8 cellular contexts compared by ENCODE assay signal in genomic region chr19:2478324-2478755, GRCh38. TPM values are rescaled to one million over a fixed set of nuclear protein-coding genes. Genes with fewer than 3 reads are reported as not detected.
A peak's percentile ranks its signal among the peaks of the same experiment; 100 is the strongest.
DNase-seq lines count a peak whose midpoint lies in the region; ATAC-seq and TF ChIP-seq lines count a peak whose summit lies in the region.

No MANE protein-coding gene starts in this region.

- DNase-seq in BE2C (peak; percentile 41), T-cell (peak in 33 of 34 experiments; percentile 26 to 71 (median 59))
- DNase-seq in central memory CD8-positive, alpha-beta T cell (ENCODE audit: low spot score in 2 of 2): peak; percentile 39 to 54
- DNase-seq in stimulated activated CD4-positive, alpha-beta T cell treated with anti-CD3 and anti-CD28 coated beads, Interleukin-4, amount 100 ng/mL, for 1 hour: peak; percentile 50

- CTCF ChIA-PET in T-cell (lab: Charles Lee): interaction anchor here in 1 of 2 donors (0.6 to 1.3 kb wide), 5 partner anchors 75 to 142 kb away, joined by 3 to 8 read pairs (median 5); no protein-coding TSS in a partner anchor

- TF ChIP-seq CTCF in BE2C (IDR thresholded peaks at IDR 0.05; ENCODE audit: low read depth, low read length): 0 out of 2 replicates have a peak, but pooled peaks have one; percentile 11

- H3K9ac ChIP-seq in HUES48 (ENCODE audit: low read depth, low read length): no peak overlapping the region

- H3K4me3 ChIP-seq in BE2C (ENCODE audit: low read depth, low read length): no peak overlapping the region
- peak overlapping the region; percentile 70 for H3K4me3 ChIP-seq in HUES48 (ENCODE audit: low read depth, low read length)

- no peaks in the 10 kb centered on the region for H3K9me3 ChIP-seq in BE2C
- H3K9me3 ChIP-seq in HUES48 (ENCODE audit: control insufficient read depth, insufficient read depth, low read length): no peaks in the 10 kb centered on the region

- H3K9me3 Mint-ChIP-seq in T-cell: peaks cover 0 to 5% (median 0%) of the 10 kb centered on the region in 3 donors
- H3K9me3 Mint-ChIP-seq in central memory CD8-positive, alpha-beta T cell: no peaks in the 10 kb centered on the region

- peak overlapping the region; percentile 96 to 99 for H3K27ac Mint-ChIP-seq in T-cell
- peak overlapping the region; percentile 98 for H3K27ac Mint-ChIP-seq in central memory CD8-positive, alpha-beta T cell (ENCODE audit: low read depth)

- H3K36me3 ChIP-seq in BE2C (no peaks in the 10 kb centered on the region), HUES48 (ENCODE audit: control insufficient read depth, insufficient read depth, low read length) (no peaks in the 10 kb centered on the region)

- H3K4me1 Mint-ChIP-seq in T-cell: peaks cover 11 to 33% (median 22%) of the 10 kb centered on the region in 3 donors
- peaks cover 33% of the 10 kb centered on the region for H3K4me1 Mint-ChIP-seq in central memory CD8-positive, alpha-beta T cell

- ATAC-seq in T-cell (replicated peaks in 1 of 4): peak in 3 of 4 experiments; percentile 5 to 8 (median 7)
- ATAC-seq in central memory CD8-positive, alpha-beta T cell (replicated peaks; ENCODE audit: extremely low read depth, poor library complexity, severe bottlenecking): peak; percentile 40
- no peak for ATAC-seq in HG03025 (IDR thresholded peaks at IDR 0.05; ENCODE audit: low FRiP score, unreplicated experiment)
- ATAC-seq in HG03520 (IDR thresholded peaks at IDR 0.05; ENCODE audit: unreplicated experiment): no peak

- no peaks in the 10 kb centered on the region for H3K27me3 Mint-ChIP-seq in T-cell
- no peaks in the 10 kb centered on the region for H3K27me3 Mint-ChIP-seq in central memory CD8-positive, alpha-beta T cell

- H3K36me3 Mint-ChIP-seq in T-cell: peaks cover 15% of the 10 kb centered on the region
- peaks cover 38% of the 10 kb centered on the region for H3K36me3 Mint-ChIP-seq in central memory CD8-positive, alpha-beta T cell (ENCODE audit: insufficient read depth)

- POLR2A ChIA-PET in T-cell (lab: Charles Lee): interaction anchor here (0.5 to 3.4 kb wide), 8 partner anchors 51 to 477 kb away, joined by 3 to 35 read pairs (median 4); partner anchors contain the start of genes THOP1 (in 1 of the 2) and TIMM13 (in 1 of the 2)

- H3K27me3 ChIP-seq in BE2C (peaks cover 15% of the 10 kb centered on the region), HUES48 (ENCODE audit: control insufficient read depth, insufficient read depth, low read length) (peaks cover 43% of the 10 kb centered on the region), layer of hippocampus (ENCODE audit: control insufficient read depth, insufficient read depth, low read length) (no peaks in the 10 kb centered on the region)

- H3K4me1 ChIP-seq in BE2C (no peaks in the 10 kb centered on the region), HUES48 (ENCODE audit: control insufficient read depth, insufficient read depth, low read length) (peaks cover 3% of the 10 kb centered on the region; the same call in 1 of the 2 replicates)

- H3K27ac ChIP-seq in HUES48 (ENCODE audit: low read depth, low read length) (peak overlapping the region; percentile 35), layer of hippocampus (ENCODE audit: low read depth, low read length) (peak overlapping the region; percentile 68)

- peak overlapping the region; percentile 95 to 100 (median 99) for H3K4me3 Mint-ChIP-seq in T-cell
- H3K4me3 Mint-ChIP-seq in central memory CD8-positive, alpha-beta T cell: peak overlapping the region; percentile 99

RNA-seq across cellular contexts. Expression of gene GADD45B, which starts 2.4 kb away (rescaled TPM):
- 18.1 TPM for polyA plus RNA-seq in BE2C (2012; ENCODE audit: insufficient read depth, insufficient read length, low read depth)
- 100 to 1,000 TPM in 3 of 5 donors, 10 to 100 TPM in 2; 76.5 to 174 (median 102) TPM for total RNA-seq in T-cell

RNA-seq across cellular contexts. Expression of gene LMNB2, which starts 21.6 kb away (rescaled TPM):
- 111 TPM for polyA plus RNA-seq in BE2C (2012; ENCODE audit: insufficient read depth, insufficient read length, low read depth)
- total RNA-seq in T-cell: 10 to 100 TPM; 15.7 to 26.7 (median 24.7) TPM

RNA-seq across cellular contexts. Expression of gene TIMM13, which starts 51.0 kb away (rescaled TPM):
- 1,450 TPM for polyA plus RNA-seq in BE2C (2012; ENCODE audit: insufficient read depth, insufficient read length, low read depth)
- total RNA-seq in T-cell: 10 to 100 TPM; 22.4 to 50.9 (median 33.7) TPM

Comparison
In these comparisons a context has a peak if more than half of its experiments do, and no peak if none do; other contexts are left out.
1. ATAC-seq: peak in T-cell (3 of 4) and central memory CD8-positive, alpha-beta T cell (single experiment); none in HG03025 (single experiment) and HG03520 (single experiment).
2. Peak in every context shown above with its lines, with median percentiles within 50 percentile points of each other: DNase-seq.